29 cellular contexts compared by ENCODE assay signal in genomic region chr2:145710303-145710702, GRCh38.
"Had no signal": no experiment of that assay in that cellular context is flagged by ENCODE, and none has a peak within 500 bp of the region (broad histone marks: within the 10 kb centered on the region; RNA-seq: fewer than 3 reads in every experiment).

No MANE protein-coding gene starts in this region.

- H3K36me3 Mint-ChIP-seq: stimulated activated effector memory CD8-positive, alpha-beta T cell treated with anti-CD3 and anti-CD28 coated beads, Interleukin-12 subunit alpha, Interleukin-12 subunit beta, amount 100 ng/mL, for 72 hours; type B pancreatic cell had no signal

- H3K4me3 ChIP-seq: stomach, suprapubic skin, testis, thoracic aorta, thyroid gland, tibial artery, tibial nerve, transverse colon, upper lobe of left lung, upper lobe of right lung, uterus, vagina had no signal

- H3K4me1 Mint-ChIP-seq: stimulated activated effector memory CD8-positive, alpha-beta T cell treated with anti-CD3 and anti-CD28 coated beads, Interleukin-12 subunit alpha, Interleukin-12 subunit beta, amount 100 ng/mL, for 72 hours; stimulated activated memory B cell treated with anti-CD40 and anti-IgM and Interleukin-4, amounts not matched to agents 10 μg/mL and 1 μg/mL and 100 μg/mL, for 72 hours; stimulated activated naive B cell treated with anti-CD40 and anti-IgM and Interleukin-4, amounts not matched to agents 10 μg/mL and 1 μg/mL and 100 μg/mL, for 72 hours; stimulated activated naive CD8-positive, alpha-beta T cell treated with anti-CD3 and anti-CD28 coated beads, Interleukin-15, amount 100 ng/mL, for 72 hours had no signal

- H3K27ac Mint-ChIP-seq: stimulated activated effector memory CD8-positive, alpha-beta T cell treated with anti-CD3 and anti-CD28 coated beads, Interleukin-12 subunit alpha, Interleukin-12 subunit beta, amount 100 ng/mL, for 72 hours; stimulated activated memory B cell treated with anti-CD40 and anti-IgM and Interleukin-4, amounts not matched to agents 10 μg/mL and 1 μg/mL and 100 μg/mL, for 72 hours; stimulated activated naive B cell treated with anti-CD40 and anti-IgM and Interleukin-4, amounts not matched to agents 10 μg/mL and 1 μg/mL and 100 μg/mL, for 72 hours; stimulated activated naive CD8-positive, alpha-beta T cell treated with anti-CD3 and anti-CD28 coated beads, Interleukin-15, amount 100 ng/mL, for 72 hours; stimulated activated naive CD8-positive, alpha-beta T cell treated with anti-CD3 and anti-CD28 coated beads, Interleukin-15, Interleukin-2, amounts not matched to agents 100 ng/mL and 50 ng/mL, for 24 hours; type B pancreatic cell had no signal

- H3K9me3 ChIP-seq: suprapubic skin, testis, thyroid gland, upper lobe of right lung, vagina had no signal

- ATAC-seq: stimulated activated effector memory CD8-positive, alpha-beta T cell treated with anti-CD3 and anti-CD28 coated beads, Interleukin-12 subunit alpha, Interleukin-12 subunit beta, amount 100 ng/mL, for 72 hours; stimulated activated memory B cell treated with anti-CD40 and anti-IgM and Interleukin-4, amounts not matched to agents 10 μg/mL and 1 μg/mL and 100 μg/mL, for 72 hours; stimulated activated naive B cell treated with anti-CD40 and anti-IgM and Interleukin-4, amounts not matched to agents 10 μg/mL and 1 μg/mL and 100 μg/mL, for 72 hours; stimulated activated naive CD8-positive, alpha-beta T cell treated with anti-CD3 and anti-CD28 coated beads, Interleukin-15, amount 100 ng/mL, for 72 hours; stimulated activated naive CD8-positive, alpha-beta T cell treated with anti-CD3 and anti-CD28 coated beads, Interleukin-15, Interleukin-2, amounts not matched to agents 100 U/mL and 50 U/mL, for 24 hours; upper lobe of right lung had no signal

- H3K27ac ChIP-seq: stomach, suprapubic skin, testis, thoracic aorta, thyroid gland, tibial artery, tibial nerve, transverse colon, upper lobe of left lung, upper lobe of right lung, uterus, vagina had no signal

- H3K27me3 ChIP-seq: stomach, suprapubic skin, testis, thyroid gland, tibial artery, tibial nerve, transverse colon, upper lobe of left lung, upper lobe of right lung, uterus, vagina had no signal

- H3K4me3 Mint-ChIP-seq: stimulated activated effector memory CD8-positive, alpha-beta T cell treated with anti-CD3 and anti-CD28 coated beads, Interleukin-12 subunit alpha, Interleukin-12 subunit beta, amount 100 ng/mL, for 72 hours; stimulated activated memory B cell treated with anti-CD40 and anti-IgM and Interleukin-4, amounts not matched to agents 10 μg/mL and 1 μg/mL and 100 μg/mL, for 72 hours; stimulated activated naive B cell treated with anti-CD40 and anti-IgM and Interleukin-4, amounts not matched to agents 10 μg/mL and 1 μg/mL and 100 μg/mL, for 72 hours; stimulated activated naive CD8-positive, alpha-beta T cell treated with anti-CD3 and anti-CD28 coated beads, Interleukin-15, amount 100 ng/mL, for 72 hours; stimulated activated naive CD8-positive, alpha-beta T cell treated with anti-CD3 and anti-CD28 coated beads, Interleukin-15, Interleukin-2, amounts not matched to agents 100 ng/mL and 50 ng/mL, for 24 hours; type B pancreatic cell had no signal

- H3K27me3 Mint-ChIP-seq: stimulated activated memory B cell treated with anti-CD40 and anti-IgM and Interleukin-4, amounts not matched to agents 10 μg/mL and 1 μg/mL and 100 μg/mL, for 72 hours; stimulated activated naive B cell treated with anti-CD40 and anti-IgM and Interleukin-4, amounts not matched to agents 10 μg/mL and 1 μg/mL and 100 μg/mL, for 72 hours; stimulated activated naive CD8-positive, alpha-beta T cell treated with anti-CD3 and anti-CD28 coated beads, Interleukin-15, amount 100 ng/mL, for 72 hours; stimulated activated naive CD8-positive, alpha-beta T cell treated with anti-CD3 and anti-CD28 coated beads, Interleukin-15, Interleukin-2, amounts not matched to agents 100 ng/mL and 50 ng/mL, for 24 hours; type B pancreatic cell had no signal

- DNase-seq: stimulated activated CD4-positive, alpha-beta T cell treated with anti-CD3 and anti-CD28 coated beads, Interleukin-2, amount 100 ng/mL, for 48 hours; stimulated activated CD4-positive, alpha-beta T cell treated with anti-CD3 and anti-CD28 coated beads, Interleukin-4, amount 100 ng/mL, for 1 hour; stimulated activated CD4-positive, alpha-beta T cell treated with anti-CD3 and anti-CD28 coated beads, Interleukin-4, amount 100 ng/mL, for 24 hours; stimulated activated CD4-positive, alpha-beta T cell treated with anti-CD3 and anti-CD28 coated beads, Interleukin-4, amount 100 ng/mL, for 4 hours; stimulated activated CD8-positive, alpha-beta memory T cell treated with anti-CD3 and anti-CD28 coated beads, Interleukin-4, amount 100 ng/mL, for 48 hours; stimulated activated naive B cell treated with anti-CD40 and anti-IgM and Interleukin-4, amounts not matched to agents 10 μg/mL and 1 μg/mL and 100 μg/mL, for 72 hours; stimulated activated naive CD4-positive, alpha-beta T cell; stimulated activated naive CD4-positive, alpha-beta T cell treated with Interleukin-2 at 50 U/mL for 16 hours; stimulated activated naive CD8-positive, alpha-beta T cell treated with anti-CD3 and anti-CD28 coated beads, Interleukin-15, amount 100 ng/mL, for 72 hours; stimulated activated naive CD8-positive, alpha-beta T cell treated with anti-CD3 and anti-CD28 coated beads, Interleukin-15, Interleukin-2, amounts not matched to agents 100 U/mL and 50 U/mL, for 24 hours; stomach; substantia nigra; testis; thyroid gland; tibial artery; transverse colon; trophoblast cell; upper lobe of left lung; upper lobe of right lung; uterus had no signal

- FAIRE-seq: urothelium cell line had no signal

- H3K4me1 ChIP-seq: stomach, suprapubic skin, testis, thyroid gland, tibial artery, tibial nerve, transverse colon, upper lobe of left lung, upper lobe of right lung, uterus, vagina had no signal

- H3K36me3 ChIP-seq: stomach, suprapubic skin, thoracic aorta, thyroid gland, tibial artery, tibial nerve, transverse colon, upper lobe of left lung, upper lobe of right lung, uterus, vagina had no signal
